In the genomic region with DNA sequence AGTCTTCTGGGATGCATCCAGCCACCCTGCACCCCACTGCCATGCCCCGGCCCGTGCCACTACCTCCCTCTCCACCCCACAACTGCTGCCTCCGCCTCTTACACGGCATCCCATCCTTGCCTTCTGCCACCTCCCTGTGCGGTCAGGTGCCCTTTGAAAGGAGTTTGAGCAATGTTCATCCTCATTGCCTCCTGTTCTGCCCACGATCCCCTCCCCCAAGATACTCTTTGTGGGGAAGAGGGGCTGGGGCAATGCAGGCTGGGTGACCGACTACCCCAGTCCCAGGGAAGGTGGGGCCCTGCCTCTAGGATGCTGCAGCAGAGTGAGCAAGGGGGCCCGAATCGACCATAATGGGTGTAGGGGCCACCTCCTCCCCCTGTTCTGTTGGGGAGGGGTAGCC, we compare ENCODE assay signal across 1 cellular context.
TF ChIP-seq lines count a peak whose summit lies in the region.

No MANE protein-coding gene starts in this region.

TF ChIP-seq in K562, 482 proteins besides CTCF, POLR2A, EP300 and RAD21:
- TF ChIP-seq, protein P1, sequence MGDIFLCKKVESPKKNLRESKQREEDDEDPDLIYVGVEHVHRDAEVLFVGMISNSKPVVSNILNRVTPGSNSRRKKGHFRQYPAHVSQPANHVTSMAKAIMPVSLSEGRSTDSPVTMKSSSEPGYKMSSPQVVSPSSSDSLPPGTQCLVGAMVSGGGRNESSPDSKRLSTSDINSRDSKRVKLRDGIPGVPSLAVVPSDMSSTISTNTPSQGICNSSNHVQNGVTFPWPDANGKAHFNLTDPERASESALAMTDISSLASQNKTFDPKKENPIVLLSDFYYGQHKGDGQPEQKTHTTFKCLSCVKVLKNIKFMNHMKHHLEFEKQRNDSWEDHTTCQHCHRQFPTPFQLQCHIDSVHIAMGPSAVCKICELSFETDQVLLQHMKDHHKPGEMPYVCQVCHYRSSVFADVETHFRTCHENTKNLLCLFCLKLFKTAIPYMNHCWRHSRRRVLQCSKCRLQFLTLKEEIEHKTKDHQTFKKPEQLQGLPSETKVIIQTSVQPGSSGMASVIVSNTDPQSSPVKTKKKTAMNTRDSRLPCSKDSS (IDR thresholded peaks at IDR 0.05; ENCODE audit: low read depth, partially characterized antibody) = no peak
- TF ChIP-seq POLR2G (IDR thresholded peaks at IDR 0.05; ENCODE audit: low read depth, low read length) = peak; percentile 45; the same call in 1 of the 2 replicates
